In the genomic region with DNA sequence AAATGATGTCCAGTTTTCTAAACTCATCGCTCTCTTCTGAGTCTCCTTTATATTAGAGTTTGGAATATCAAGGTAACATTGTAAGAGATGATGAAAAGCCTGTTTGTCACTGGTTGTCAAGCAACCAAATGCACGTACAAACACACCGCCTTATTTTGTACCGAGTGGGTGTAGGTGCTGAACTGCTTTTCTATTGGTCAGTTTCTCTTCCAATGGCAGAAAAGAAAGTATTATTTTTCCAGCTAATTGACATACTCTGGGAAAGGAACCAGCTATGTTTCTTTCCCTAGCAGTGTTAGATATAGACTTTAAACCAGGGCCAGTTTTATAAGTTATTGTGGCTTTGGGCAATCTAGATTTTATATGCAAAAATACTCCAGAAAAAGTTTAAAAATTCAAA, we compare ENCODE assay signal across 10 cellular contexts. TPM values are rescaled to one million over a fixed set of nuclear protein-coding genes. Genes with fewer than 3 reads are reported as not detected.
A peak's percentile ranks its signal among the peaks of the same experiment; 100 is the strongest.
DNase-seq lines count a peak whose midpoint lies in the region; FAIRE-seq and TF ChIP-seq lines count a peak whose summit lies in the region.
"Had no signal": no experiment of that assay in that cellular context is flagged by ENCODE, and none has a peak within 500 bp of the region (broad histone marks: within the 10 kb centered on the region; RNA-seq: fewer than 3 reads in every experiment).

No MANE protein-coding gene starts in this region.

- no peak overlapping the region for H2BK12ac ChIP-seq in mesenchymal stem cell (ENCODE audit: low read length in 2 of 2)

- no peak overlapping the region for H4K91ac ChIP-seq in mesenchymal stem cell (ENCODE audit: low read length)

- no peak for TF ChIP-seq POLR2A in suprapubic skin (IDR thresholded peaks at IDR 0.05)

- no peak overlapping the region for H2BK15ac ChIP-seq in mesenchymal stem cell (ENCODE audit: low read depth, poor library complexity, severe bottlenecking)

- DNase-seq in NCI-H69 (lab: John Stamatoyannopoulos, UW) (peak; percentile 0), cardiac fibroblast (ENCODE audit: low read depth in 2 of 2) (peak; percentile 43 to 74), inferior parietal cortex (ENCODE audit: extremely low spot score) (peak; percentile 80), suprapubic skin (ENCODE audit: low spot score in 2 of 2) (no peak), HTR-8/SVneo (ENCODE audit: insufficient read length, low spot score) (no peak), mesenchymal stem cell (no peak)
- no peak for DNase-seq in stimulated activated CD4-positive, alpha-beta T cell treated with anti-CD3 and anti-CD28 coated beads, Interleukin-4, amount 100 ng/mL, for 24 hours
- DNase-seq: DMS79, NCI-H526 treated with DMSO at 0.1 percent for 48 hours had no signal

- FAIRE-seq in HTR-8/SVneo (lab: Jason Lieb, UNC) = no peak

- H3K36me3 ChIP-seq in suprapubic skin (no peaks in the 10 kb centered on the region), mesenchymal stem cell (ENCODE audit: control insufficient read depth in 1 of 2, insufficient read depth in 2 of 2, low read depth in 1 of 2, low read length in 2 of 2) (no peaks in the 10 kb centered on the region)
- H3K36me3 ChIP-seq: adrenal gland had no signal

- TF ChIP-seq CTCF in cardiac fibroblast (IDR thresholded peaks at IDR 0.05; ENCODE audit: low read depth, low read length) = no peak
- no peak for TF ChIP-seq CTCF in suprapubic skin (IDR thresholded peaks at IDR 0.05)

- no peak overlapping the region for H3K9ac ChIP-seq in mesenchymal stem cell (ENCODE audit: low read length)

- H3K9me3 ChIP-seq in suprapubic skin (no peaks in the 10 kb centered on the region), mesenchymal stem cell (ENCODE audit: control insufficient read depth, low read length) (no peaks in the 10 kb centered on the region)
- H3K9me3 ChIP-seq: adrenal gland had no signal

- no peak overlapping the region for H2AFZ ChIP-seq in mesenchymal stem cell (ENCODE audit: low read depth, low read length)

- peaks cover 5% of the 10 kb centered on the region for H3K4me1 ChIP-seq in suprapubic skin
- no peaks in the 10 kb centered on the region for H3K4me1 ChIP-seq in mesenchymal stem cell (ENCODE audit: control insufficient read depth, insufficient read depth, low read depth, low read length)
- H3K4me1 ChIP-seq: adrenal gland had no signal

- H3K27me3 ChIP-seq in suprapubic skin (no peaks in the 10 kb centered on the region), mesenchymal stem cell (ENCODE audit: control insufficient read depth in 1 of 2, insufficient read depth in 1 of 2, low read length in 2 of 2) (no peaks in the 10 kb centered on the region)
- H3K27me3 ChIP-seq: adrenal gland had no signal

- H3K18ac ChIP-seq in mesenchymal stem cell (ENCODE audit: low read depth in 1 of 2, low read length in 2 of 2) = no peak overlapping the region

- no peaks in the 10 kb centered on the region for H3K79me1 ChIP-seq in mesenchymal stem cell (replicated peaks; ENCODE audit: low read length, poor library complexity, severe bottlenecking)

- no peak overlapping the region for H2BK5ac ChIP-seq in mesenchymal stem cell (ENCODE audit: low read depth, low read length, poor library complexity, severe bottlenecking)

- no peak overlapping the region for H3K14ac ChIP-seq in mesenchymal stem cell (ENCODE audit: low read length in 2 of 2)

- no peak overlapping the region for H3K4me3 ChIP-seq in cardiac fibroblast (replicated peaks in 1 of 2; ENCODE audit: low read depth in 2 of 2, low read length in 2 of 2)
- H3K4me3 ChIP-seq in suprapubic skin = no peak overlapping the region
- H3K4me3 ChIP-seq in mesenchymal stem cell (ENCODE audit: insufficient read depth in 1 of 2, low read depth in 1 of 2, low read length in 2 of 2) = no peak overlapping the region
- H3K4me3 ChIP-seq: adrenal gland had no signal

- H3K27ac ChIP-seq in suprapubic skin = peak overlapping the region; percentile 16
- no peak overlapping the region for H3K27ac ChIP-seq in mesenchymal stem cell (ENCODE audit: low read length, poor library complexity, severe bottlenecking)
- H3K27ac ChIP-seq: adrenal gland had no signal

- no peak for TF ChIP-seq EP300 in suprapubic skin (IDR thresholded peaks at IDR 0.05)

- no peak overlapping the region for H3K4me2 ChIP-seq in mesenchymal stem cell (ENCODE audit: low read length, poor library complexity, severe bottlenecking)

- 48% methylated on average over 4 of the region's 4 CpGs for WGBS in suprapubic skin
- WGBS in mesenchymal stem cell = 98% methylated on average over 3 of the region's 4 CpGs

- H2BK120ac ChIP-seq in mesenchymal stem cell (ENCODE audit: low read depth, low read length) = no peak overlapping the region

- no peak overlapping the region for H3K23ac ChIP-seq in mesenchymal stem cell (ENCODE audit: low read length in 2 of 2)

- no peak overlapping the region for H4K8ac ChIP-seq in mesenchymal stem cell (ENCODE audit: low read length)

- H3K4ac ChIP-seq in mesenchymal stem cell (ENCODE audit: low read depth in 1 of 2, low read length in 2 of 2) = no peak overlapping the region

- H2AK5ac ChIP-seq in mesenchymal stem cell (ENCODE audit: low read length, severe bottlenecking) = no peak overlapping the region

RNA-seq across cellular contexts. Expression of gene PPM1K, which starts 6.6 kb away (rescaled TPM):
- total RNA-seq in suprapubic skin = 10 to 100 TPM in 1 of 4 donors, 1 to 10 TPM in 3; 7.8 to 10.5 (median 9.2) TPM
- 11.3 TPM for polyA plus RNA-seq in mesenchymal stem cell (2013, experiment 1 of 2)
- polyA plus RNA-seq in mesenchymal stem cell (2013, experiment 2 of 2) = 11.1 TPM

Comparison
In these comparisons a context has a peak if more than half of its experiments do, and no peak if none do; other contexts are left out.
1. DNase-seq: peak in NCI-H69 (single experiment), cardiac fibroblast (2 of 2) and inferior parietal cortex (single experiment); none in suprapubic skin (0 of 2), HTR-8/SVneo (single experiment), stimulated activated CD4-positive, alpha-beta T cell treated with anti-CD3 and anti-CD28 coated beads, Interleukin-4, amount 100 ng/mL, for 24 hours (single experiment) and mesenchymal stem cell (single experiment).